10 cellular contexts compared by ENCODE assay signal in genomic region chr12:113252494-113252893, GRCh38.
"Had no signal": no experiment of that assay in that cellular context is flagged by ENCODE, and none has a peak within 500 bp of the region (broad histone marks: within the 10 kb centered on the region; RNA-seq: fewer than 3 reads in every experiment).

No MANE protein-coding gene starts in this region.

- ATAC-seq: activated T-helper 17 cell treated with anti-CD3 and anti-CD28 coated beads, Interleukin-2, amount 50 U/mL, for 72 hours; stimulated activated naive CD8-positive, alpha-beta T cell treated with anti-CD3 and anti-CD28 coated beads, Interleukin-15, amount 100 ng/mL, for 72 hours had no signal

- H3K36me3 ChIP-seq: uterus had no signal

- H3K27me3 ChIP-seq: esophagus muscularis mucosa, uterus had no signal

- H3K27ac ChIP-seq: esophagus muscularis mucosa, uterus had no signal

- H3K9me3 ChIP-seq: uterus had no signal

- H3K4me3 ChIP-seq: esophagus muscularis mucosa, uterus had no signal

- DNase-seq: activated CD4-positive, alpha-beta T cell treated with anti-CD3 and anti-CD28 coated beads for 48 hours; activated naive CD4-positive, alpha-beta T cell treated with anti-CD3 and anti-CD28 coated beads, Interleukin-2, amount 10 ng/mL, durations not matched to agents 7 days and 5 days; activated T-cell treated with anti-CD3 and anti-CD28 coated beads for 4 hours; nephron progenitor cell; stimulated activated CD4-positive, alpha-beta T cell treated with anti-CD3 and anti-CD28 coated beads, Interleukin-15, amount 100 ng/mL, for 24 hours; stimulated activated CD4-positive, alpha-beta T cell treated with anti-CD3 and anti-CD28 coated beads, Interleukin-4, amount 100 ng/mL, for 4 hours; stimulated activated naive CD8-positive, alpha-beta T cell treated with anti-CD3 and anti-CD28 coated beads, Interleukin-15, amount 100 ng/mL, for 72 hours; uterus had no signal

- H3K4me1 ChIP-seq: uterus had no signal
